Comparison of ENCODE assay signal across 8 cellular contexts in genomic region chr13:77918391-77919261, GRCh38. TPM values are rescaled to one million over a fixed set of nuclear protein-coding genes. Genes with fewer than 3 reads are reported as not detected.
DNase-seq lines count a peak whose midpoint lies in the region; ATAC-seq, FAIRE-seq and TF ChIP-seq lines count a peak whose summit lies in the region.

Gene EDNRB (minus strand): TSS chr13:77918831. CDS start chr13:77918573, 258 bp downstream.

- CTCF ChIA-PET in A549 (lab: Yijun Ruan, JAX), result no interaction called here

- H3K4me3 ChIP-seq in A549, result peak within 1 kb of the TSS; percentile 38
- H3K4me3 ChIP-seq in WERI-Rb-1 (ENCODE audit: low read depth, low read length), result peak within 1 kb of the TSS; percentile 69
- peak within 1 kb of the TSS; percentile 48 to 64 for H3K4me3 ChIP-seq in gastroesophageal sphincter

- no peaks in the 10 kb centered on the region for H3K27me3 ChIP-seq in WERI-Rb-1 (ENCODE audit: insufficient read depth, low read depth, severe bottlenecking)
- H3K27me3 ChIP-seq in gastroesophageal sphincter, result peaks cover 37% of the 10 kb centered on the region

- no peak within 1 kb of the TSS for H3K4me3 Mint-ChIP-seq in neural crest cell

- no peak for FAIRE-seq in A549 (lab: Jason Lieb, UNC)

- peaks cover 38% of the 10 kb centered on the region for H3K4me1 Mint-ChIP-seq in neural crest cell

- no peak for TF ChIP-seq CTCF in A549 (IDR thresholded peaks at IDR 0.05)
- no peak for TF ChIP-seq CTCF in WERI-Rb-1 (IDR thresholded peaks at IDR 0.05; ENCODE audit: low read depth, low read length)
- TF ChIP-seq CTCF in gastroesophageal sphincter (IDR thresholded peaks at IDR 0.05), result peak in 3 of 4 experiments; percentile 4 to 38 (median 8)
- no peak for TF ChIP-seq CTCF in neural crest cell (conservative IDR thresholded peaks at IDR 0.05)

- H3K27ac ChIP-seq in A549 (no peak within 1 kb of the TSS), WERI-Rb-1 (no peak within 1 kb of the TSS), gastroesophageal sphincter (peak within 1 kb of the TSS in 3 of 4 donors; percentile 67 to 78 (median 77))

- H3K36me3 ChIP-seq in WERI-Rb-1, result no peaks in the 10 kb centered on the region
- no peaks in the 10 kb centered on the region for H3K36me3 ChIP-seq in gastroesophageal sphincter

- TF ChIP-seq EP300 in A549 (IDR thresholded peaks at IDR 0.05), result no peak
- no peak for TF ChIP-seq EP300 in gastroesophageal sphincter (IDR thresholded peaks at IDR 0.05)

- ATAC-seq in A549 (peak; percentile 71 to 88; a peak in 5 of 6 replicates), GM18502 (IDR thresholded peaks at IDR 0.05; ENCODE audit: poor library complexity, unreplicated experiment) (peak; percentile 53), gastroesophageal sphincter (peak; percentile 60), GM19035 (IDR thresholded peaks at IDR 0.05; ENCODE audit: unreplicated experiment) (no peak)

- TF ChIP-seq POLR2A in A549 (IDR thresholded peaks at IDR 0.05; ENCODE audit: low read length), result no peak
- TF ChIP-seq POLR2A in gastroesophageal sphincter (IDR thresholded peaks at IDR 0.05), result no peak

- 5% methylated on average over 31 of the region's 61 CpGs for WGBS in A549 (ENCODE audit: missing lambda C conversion rate)
- 0 to 1% methylated on average over 10 to 13 of the region's 61 CpGs for WGBS in gastroesophageal sphincter (ENCODE audit: low coverage in 1 of 2), 2 donors

- H3K27me3 Mint-ChIP-seq in neural crest cell (ENCODE audit: low read depth), result no peaks in the 10 kb centered on the region

- H3K9me3 ChIP-seq in A549 (no peaks in the 10 kb centered on the region), WERI-Rb-1 (ENCODE audit: severe bottlenecking) (no peaks in the 10 kb centered on the region), gastroesophageal sphincter (no peaks in the 10 kb centered on the region)

- H3K9me3 Mint-ChIP-seq in neural crest cell, result peaks cover 4% of the 10 kb centered on the region

- TF ChIP-seq RAD21 in A549 (conservative IDR thresholded peaks at IDR 0.05 in 1 of 2, IDR thresholded peaks at IDR 0.05 in 1 of 2), result no peak

- peak within 1 kb of the TSS; percentile 73 for H3K27ac Mint-ChIP-seq in neural crest cell (ENCODE audit: unreplicated experiment)

- POLR2A ChIA-PET in A549 (lab: Yijun Ruan, JAX), result no interaction called here

- H3K4me2 ChIP-seq in A549, result peak within 1 kb of the TSS; percentile 86

- DNase-seq in A549 (ENCODE audit: low read depth in 1 of 2, low spot score in 1 of 2), result peak in 1 of 2 experiments; percentile 25
- DNase-seq in WERI-Rb-1, result peak; percentile 27
- peak; percentile 29 for DNase-seq in neural crest cell (ENCODE audit: low read depth, low spot score)
- no peak for DNase-seq in KG1 (lab: John Stamatoyannopoulos, UW)
- DNase-seq in GDM1 (lab: John Stamatoyannopoulos, UW), result no peak

- H3K4me1 ChIP-seq in A549, result no peaks in the 10 kb centered on the region
- H3K4me1 ChIP-seq in gastroesophageal sphincter, result peaks cover 0 to 26% (median 3%) of the 10 kb centered on the region in 3 donors

- H3K36me3 Mint-ChIP-seq in neural crest cell (ENCODE audit: low read depth), result peaks cover 13% of the 10 kb centered on the region

TF ChIP-seq in A549, 52 proteins besides CTCF, POLR2A, EP300 and RAD21:
- TF ChIP-seq NR3C1 (IDR thresholded peaks at IDR 0.05) (no peak), KDM5A (IDR thresholded peaks at IDR 0.05) (no peak), FOSL2 (IDR thresholded peaks at IDR 0.05) (no peak), FOSL2 (CRISPR knock-in tag; IDR thresholded peaks at IDR 0.05) (no peak), NFE2L2 (conservative IDR thresholded peaks at IDR 0.05; ENCODE audit: low read length) (no peak), TFCP2L1 (CRISPR knock-in tag; IDR thresholded peaks at IDR 0.05) (no peak)

RNA-seq across cellular contexts. Expression of gene EDNRB, which starts in this region (rescaled TPM):
- polyA plus RNA-seq in A549 (2011; rRNA removed) (not detected in 2 replicates), A549 (2017; fragmentation: RNase III; extraction: RNeasy Plus Mini Kit Qiagen cat#74134 plus additional on column Dnase treatment) (not detected in 3 replicates)
- polyA plus RNA-seq in A549 (2012; cell fraction: cytosol; rRNA removed), result not detected in 2 replicates
- polyA plus RNA-seq in A549 (2012; cell fraction: nucleus; rRNA removed), result not detected in 2 replicates
- polyA minus RNA-seq in A549 (2011; rRNA and poly(A)+ RNA removed), result not detected in 2 replicates
- total RNA-seq in gastroesophageal sphincter (10 to 100 TPM in 3 of 4 donors, 1 to 10 TPM in 1; 9.0 to 52.7 (median 37.8) TPM), neural crest cell (26.8 and 27.9 TPM in 2 replicates)

Comparison
In these comparisons a context has a peak if more than half of its experiments do, and no peak if none do; other contexts are left out.
1. Peak in ATAC-seq, H3K4me3 ChIP-seq and H3K4me2 ChIP-seq in A549; RNA of the gene not detected or under 1 TPM.
2. DNase-seq: peak in WERI-Rb-1 (single experiment) and neural crest cell (single experiment); none in KG1 (single experiment) and GDM1 (single experiment).
3. H3K27ac ChIP-seq: peak in gastroesophageal sphincter (3 of 4); none in A549 (0 of 2) and WERI-Rb-1 (single experiment).
4. CTCF ChIP-seq: peak in gastroesophageal sphincter (3 of 4); none in A549 (single experiment), WERI-Rb-1 (single experiment) and neural crest cell (single experiment).
5. Peak in every context shown above with its lines, with median percentiles within 50 percentile points of each other: H3K4me3 ChIP-seq.